1 cellular context compared by ENCODE assay signal in genomic region chr10:51231754-51232153, GRCh38.
TF ChIP-seq lines count a peak whose summit lies in the region.

No MANE protein-coding gene starts in this region.

TF ChIP-seq in HEK293, 187 proteins besides CTCF, POLR2A, EP300 and RAD21 (continues in another document):
- peak; percentile 91 for TF ChIP-seq ATF2 (tag by site-specific recombination; IDR thresholded peaks at IDR 0.05; ENCODE audit: low read depth)
- TF ChIP-seq ZNF148 (tag by site-specific recombination; IDR thresholded peaks at IDR 0.05; ENCODE audit: borderline replicate concordance), result no peak
- TF ChIP-seq ZNF664 (tag by site-specific recombination; IDR thresholded peaks at IDR 0.05), result no peak
- no peak for TF ChIP-seq SP3 (tag by site-specific recombination; IDR thresholded peaks at IDR 0.05)
- no peak for TF ChIP-seq ZBTB20 (tag by site-specific recombination; IDR thresholded peaks at IDR 0.05)
- TF ChIP-seq ZNF548 (tag by site-specific recombination; IDR thresholded peaks at IDR 0.05), result no peak
- no peak for TF ChIP-seq ZFP3 (tag by site-specific recombination; IDR thresholded peaks at IDR 0.05; ENCODE audit: low read depth)
- peak; percentile 85 for TF ChIP-seq ZNF366 (tag by site-specific recombination; conservative IDR thresholded peaks at IDR 0.05)
- no peak for TF ChIP-seq PRDM2 (tag by site-specific recombination; IDR thresholded peaks at IDR 0.05; ENCODE audit: borderline replicate concordance)
- no peak for TF ChIP-seq ZNF398 (tag by site-specific recombination; IDR thresholded peaks at IDR 0.05)
- TF ChIP-seq FEZF1 (tag by site-specific recombination; IDR thresholded peaks at IDR 0.05), result peak; percentile 76
- no peak for TF ChIP-seq KLF9 (tag by site-specific recombination; IDR thresholded peaks at IDR 0.05; ENCODE audit: low read depth)
- TF ChIP-seq ZNF785 (tag by site-specific recombination; IDR thresholded peaks at IDR 0.05), result no peak
- no peak for TF ChIP-seq PBX3 (CRISPR knock-in tag; IDR thresholded peaks at IDR 0.05)
- TF ChIP-seq, protein P1, sequence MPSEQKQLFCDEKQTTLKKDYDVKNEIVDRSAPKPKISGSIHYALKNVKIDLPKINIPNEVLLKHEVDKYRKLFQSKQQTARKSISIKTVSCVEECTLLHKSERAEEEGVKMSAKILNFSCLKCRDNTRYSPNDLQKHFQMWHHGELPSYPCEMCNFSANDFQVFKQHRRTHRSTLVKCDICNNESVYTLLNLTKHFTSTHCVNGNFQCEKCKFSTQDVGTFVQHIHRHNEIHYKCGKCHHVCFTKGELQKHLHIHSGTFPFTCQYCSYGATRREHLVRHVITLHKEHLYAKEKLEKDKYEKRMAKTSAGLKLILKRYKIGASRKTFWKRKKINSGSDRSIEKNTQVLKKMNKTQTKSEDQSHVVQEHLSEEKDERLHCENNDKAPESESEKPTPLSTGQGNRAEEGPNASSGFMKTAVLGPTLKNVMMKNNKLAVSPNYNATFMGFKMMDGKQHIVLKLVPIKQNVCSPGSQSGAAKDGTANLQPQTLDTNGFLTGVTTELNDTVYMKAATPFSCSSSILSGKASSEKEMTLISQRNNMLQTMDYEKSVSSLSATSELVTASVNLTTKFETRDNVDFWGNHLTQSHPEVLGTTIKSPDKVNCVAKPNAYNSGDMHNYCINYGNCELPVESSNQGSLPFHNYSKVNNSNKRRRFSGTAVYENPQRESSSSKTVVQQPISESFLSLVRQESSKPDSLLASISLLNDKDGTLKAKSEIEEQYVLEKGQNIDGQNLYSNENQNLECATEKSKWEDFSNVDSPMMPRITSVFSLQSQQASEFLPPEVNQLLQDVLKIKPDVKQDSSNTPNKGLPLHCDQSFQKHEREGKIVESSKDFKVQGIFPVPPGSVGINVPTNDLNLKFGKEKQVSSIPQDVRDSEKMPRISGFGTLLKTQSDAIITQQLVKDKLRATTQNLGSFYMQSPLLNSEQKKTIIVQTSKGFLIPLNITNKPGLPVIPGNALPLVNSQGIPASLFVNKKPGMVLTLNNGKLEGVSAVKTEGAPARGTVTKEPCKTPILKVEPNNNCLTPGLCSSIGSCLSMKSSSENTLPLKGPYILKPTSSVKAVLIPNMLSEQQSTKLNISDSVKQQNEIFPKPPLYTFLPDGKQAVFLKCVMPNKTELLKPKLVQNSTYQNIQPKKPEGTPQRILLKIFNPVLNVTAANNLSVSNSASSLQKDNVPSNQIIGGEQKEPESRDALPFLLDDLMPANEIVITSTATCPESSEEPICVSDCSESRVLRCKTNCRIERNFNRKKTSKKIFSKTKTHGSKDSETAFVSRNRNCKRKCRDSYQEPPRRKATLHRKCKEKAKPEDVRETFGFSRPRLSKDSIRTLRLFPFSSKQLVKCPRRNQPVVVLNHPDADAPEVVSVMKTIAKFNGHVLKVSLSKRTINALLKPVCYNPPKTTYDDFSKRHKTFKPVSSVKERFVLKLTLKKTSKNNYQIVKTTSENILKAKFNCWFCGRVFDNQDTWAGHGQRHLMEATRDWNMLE (tag by site-specific recombination; conservative IDR thresholded peaks at IDR 0.05; ENCODE audit: low read depth), result no peak
- TF ChIP-seq SETDB1 (IDR thresholded peaks at IDR 0.05; ENCODE audit: insufficient read length, low read length), result no peak
- no peak for TF ChIP-seq ZNF529 (tag by site-specific recombination; IDR thresholded peaks at IDR 0.05; ENCODE audit: insufficient replicate concordance)
- no peak for TF ChIP-seq ZBTB7A (tag by site-specific recombination; IDR thresholded peaks at IDR 0.05; ENCODE audit: low read depth)
- TF ChIP-seq KLF10 (tag by site-specific recombination; IDR thresholded peaks at IDR 0.05), result no peak
- no peak for TF ChIP-seq ZNF501 (tag by site-specific recombination; IDR thresholded peaks at IDR 0.05)
- no peak for TF ChIP-seq ZNF544 (tag by site-specific recombination; IDR thresholded peaks at IDR 0.05)
- no peak for TF ChIP-seq KLF7 (tag by site-specific recombination; IDR thresholded peaks at IDR 0.05; ENCODE audit: borderline replicate concordance)
- TF ChIP-seq YY1 (tag by site-specific recombination; IDR thresholded peaks at IDR 0.05), result no peak
- TF ChIP-seq ZSCAN16 (tag by site-specific recombination; IDR thresholded peaks at IDR 0.05), result no peak
- no peak for TF ChIP-seq ZNF324 (tag by site-specific recombination; IDR thresholded peaks at IDR 0.05)
- no peak for TF ChIP-seq ZNF10 (tag by site-specific recombination; IDR thresholded peaks at IDR 0.05)
- no peak for TF ChIP-seq ZNF48 (tag by site-specific recombination; IDR thresholded peaks at IDR 0.05)
- TF ChIP-seq BCL11B (tag by site-specific recombination; IDR thresholded peaks at IDR 0.05; ENCODE audit: low read depth), result peak; percentile 63; the same call in 1 of the 2 replicates
- TF ChIP-seq ZNF514 (tag by site-specific recombination; IDR thresholded peaks at IDR 0.05), result no peak
- no peak for TF ChIP-seq ZNF202 (tag by site-specific recombination; IDR thresholded peaks at IDR 0.05; ENCODE audit: borderline replicate concordance)
- no peak for TF ChIP-seq ZNF639 (tag by site-specific recombination; IDR thresholded peaks at IDR 0.05)
- TF ChIP-seq ZNF843 (tag by site-specific recombination; IDR thresholded peaks at IDR 0.05), result peak; percentile 81
- no peak for TF ChIP-seq ZNF555 (tag by site-specific recombination; conservative IDR thresholded peaks at IDR 0.05)
- TF ChIP-seq RBAK (tag by site-specific recombination; IDR thresholded peaks at IDR 0.05), result no peak
- TF ChIP-seq ZNF623 (tag by site-specific recombination; IDR thresholded peaks at IDR 0.05), result no peak
- no peak for TF ChIP-seq ZSCAN4 (tag by site-specific recombination; IDR thresholded peaks at IDR 0.05)
- TF ChIP-seq ZNF423 (tag by site-specific recombination; IDR thresholded peaks at IDR 0.05), result no peak
- TF ChIP-seq ZXDB (tag by site-specific recombination; IDR thresholded peaks at IDR 0.05), result no peak
- 0 out of 2 replicates have a peak, but pooled peaks have one; percentile 64 for TF ChIP-seq ZNF362 (tag by site-specific recombination; IDR thresholded peaks at IDR 0.05)
- TF ChIP-seq TCF7L2 (IDR thresholded peaks at IDR 0.05; ENCODE audit: borderline replicate concordance, low read depth, low read length), result no peak
